In the genomic region with DNA sequence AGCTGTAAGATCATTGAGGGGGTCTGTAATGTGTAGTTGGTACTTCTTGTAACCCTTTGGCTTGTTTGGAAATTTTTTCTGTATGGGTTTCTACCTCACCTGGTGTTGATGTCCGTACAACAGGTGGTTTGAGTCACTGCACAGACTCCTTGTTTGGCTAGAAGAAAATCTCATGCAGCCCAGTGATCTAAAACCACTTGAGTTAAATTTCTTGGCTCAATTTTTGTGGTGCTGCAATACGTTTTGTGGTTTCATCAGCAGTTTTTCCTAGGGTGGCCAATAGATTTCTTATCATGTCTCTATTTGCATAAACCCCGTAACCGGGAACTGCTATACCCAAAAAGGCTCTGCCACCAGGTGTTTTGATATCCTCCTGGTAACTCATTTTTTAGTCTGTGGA, we compare ENCODE assay signal across 26 cellular contexts.
"Had no signal": no experiment of that assay in that cellular context is flagged by ENCODE, and none has a peak within 500 bp of the region (broad histone marks: within the 10 kb centered on the region; RNA-seq: fewer than 3 reads in every experiment).

No MANE protein-coding gene starts in this region.

- H3K4me3 Mint-ChIP-seq: activated CD8-positive, alpha-beta memory T cell treated with anti-CD3 and anti-CD28 coated beads, Interleukin-2, amount 10 ng/mL, durations not matched to agents 7 days and 5 days; activated naive CD8-positive, alpha-beta T cell; activated T-cell treated with anti-CD3 and anti-CD28 coated beads, Interleukin-2, amount 50 U/mL, for 4 hours; T-helper 17 cell; WTC11 had no signal

- H3K27me3 Mint-ChIP-seq: activated naive CD8-positive, alpha-beta T cell; T-helper 17 cell had no signal

- H3K27ac Mint-ChIP-seq: activated CD8-positive, alpha-beta memory T cell treated with anti-CD3 and anti-CD28 coated beads, Interleukin-2, amount 10 ng/mL, durations not matched to agents 7 days and 5 days; activated naive CD8-positive, alpha-beta T cell; T-helper 17 cell; WTC11 had no signal

- H3K27ac ChIP-seq: brain microvascular endothelial cell, cardiac muscle cell, PC-9 had no signal

- H3K36me3 ChIP-seq: brain microvascular endothelial cell, cardiac muscle cell had no signal

- H2AFZ ChIP-seq: PC-9 had no signal

- H3K4me3 ChIP-seq: cardiac muscle cell, PC-9 had no signal

- ATAC-seq: activated CD8-positive, alpha-beta memory T cell treated with anti-CD3 and anti-CD28 coated beads, Interleukin-2, amount 10 ng/mL, durations not matched to agents 7 days and 5 days; activated T-cell treated with anti-CD3 and anti-CD28 coated beads, Interleukin-2, amount 50 U/mL, for 4 hours; T-helper 17 cell; WTC11 had no signal

- DNase-seq: activated CD4-positive, alpha-beta T cell treated with anti-CD3 and anti-CD28 coated beads for 48 hours; activated CD4-positive, alpha-beta T cell treated with anti-CD3 and anti-CD28 coated beads, Interleukin-2, amount 50 U/mL, for 48 hours; activated CD4-positive, CD25-positive, alpha-beta regulatory T cell treated with anti-CD3 and anti-CD28 coated beads, Interleukin-2, amount 50 U/mL, for 72 hours; activated CD8-positive, alpha-beta memory T cell treated with anti-CD3 and anti-CD28 coated beads, Interleukin-2, amount 10 ng/mL, durations not matched to agents 7 days and 5 days; activated effector memory CD4-positive, alpha-beta T cell treated with anti-CD3 and anti-CD28 coated beads, Interleukin-2, amount 50 U/mL, for 16 hours; activated naive CD4-positive, alpha-beta T cell treated with Interleukin-2 at 50 U/mL for 16 hours; activated T-cell treated with anti-CD3 and anti-CD28 coated beads, Interleukin-2, amount 50 U/mL, for 4 hours; amygdala; brain microvascular endothelial cell; MM.1S; NCI-H1092; NCI-H1417; NCI-H1694; NCI-H2029; NCI-H2107; NCI-H2171 treated with DMSO at 0.1 percent for 48 hours; NCI-H226; NCI-H526; NCI-H774; PC-9; SHP77 treated with DMSO at 0.1 percent for 48 hours; T-helper 17 cell; T-helper 9 cell had no signal

- H3K27me3 ChIP-seq: brain microvascular endothelial cell, cardiac muscle cell had no signal

- H3K4me2 ChIP-seq: PC-9 had no signal
